Comparison of ENCODE assay signal across 8 cellular contexts in the genomic region with DNA sequence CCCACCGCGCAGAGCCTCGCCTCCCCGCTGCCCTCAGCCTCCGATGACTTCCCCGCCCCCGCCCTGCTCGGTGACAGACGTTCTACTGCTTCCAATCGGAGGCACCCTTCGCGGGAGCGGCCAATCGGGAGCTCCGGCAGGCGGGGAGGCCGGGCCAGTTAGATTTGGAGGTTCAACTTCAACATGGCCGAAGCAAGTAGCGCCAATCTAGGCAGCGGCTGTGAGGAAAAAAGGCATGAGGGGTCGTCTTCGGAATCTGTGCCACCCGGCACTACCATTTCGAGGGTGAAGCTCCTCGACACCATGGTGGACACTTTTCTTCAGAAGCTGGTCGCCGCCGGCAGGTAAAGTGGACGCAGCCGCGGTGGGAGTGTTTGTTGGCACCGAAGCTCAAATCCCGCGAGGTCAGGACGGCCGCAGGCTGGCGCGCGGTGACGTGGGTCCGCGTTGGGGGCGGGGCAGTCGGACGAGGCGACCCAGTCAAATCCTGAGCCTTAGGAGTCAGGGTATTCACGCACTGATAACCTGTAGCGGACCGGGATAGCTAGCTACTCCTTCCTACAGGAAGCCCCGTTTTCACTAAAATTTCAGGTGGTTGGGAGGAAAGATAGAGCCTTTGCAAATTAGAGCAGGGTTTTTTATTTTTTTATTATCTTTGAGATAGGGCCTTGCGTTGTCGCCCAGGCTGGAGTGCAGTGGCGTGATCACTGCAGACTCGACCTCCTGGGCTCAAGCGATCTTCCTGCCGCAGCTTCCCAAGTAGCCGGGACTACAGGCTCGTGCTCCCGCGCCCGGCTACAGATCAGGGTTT.
DNase-seq lines count a peak whose midpoint lies in the region; ATAC-seq and TF ChIP-seq lines count a peak whose summit lies in the region.

A gene with protein sequence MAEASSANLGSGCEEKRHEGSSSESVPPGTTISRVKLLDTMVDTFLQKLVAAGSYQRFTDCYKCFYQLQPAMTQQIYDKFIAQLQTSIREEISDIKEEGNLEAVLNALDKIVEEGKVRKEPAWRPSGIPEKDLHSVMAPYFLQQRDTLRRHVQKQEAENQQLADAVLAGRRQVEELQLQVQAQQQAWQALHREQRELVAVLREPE (plus strand): TSS at position 175 of the 811 bp plus-strand sequence. CDS start 9 bp downstream, at position 184.

- no peaks in the 10 kb centered on the region for H3K27me3 Mint-ChIP-seq in central memory CD8-positive, alpha-beta T cell

- peak within 1 kb of the TSS; percentile 96 for H3K4me3 Mint-ChIP-seq in central memory CD8-positive, alpha-beta T cell

- no peaks in the 10 kb centered on the region for H3K9me3 Mint-ChIP-seq in central memory CD8-positive, alpha-beta T cell

- peaks cover 25% of the 10 kb centered on the region for H3K4me1 Mint-ChIP-seq in central memory CD8-positive, alpha-beta T cell

- DNase-seq in AG09319 (ENCODE audit: extremely low read depth, low read depth) (peak; percentile 87), NCI-H446 treated with DMSO at 0.1 percent for 48 hours (lab: John Stamatoyannopoulos, UW) (peak; percentile 96), iris pigment epithelial cell (ENCODE audit: low read depth) (peak; percentile 98)
- DNase-seq in central memory CD8-positive, alpha-beta T cell (ENCODE audit: low spot score in 2 of 2) = peak; percentile 84 to 92
- peak; percentile 90 to 96 for DNase-seq in stimulated activated CD4-positive, alpha-beta T cell treated with anti-CD3 and anti-CD28 coated beads, Interleukin-12 subunit alpha, Interleukin-12 subunit beta, amount 100 ng/mL, for 24 hours (ENCODE audit: low read depth in 2 of 2)

- peaks cover 19% of the 10 kb centered on the region for H3K36me3 Mint-ChIP-seq in central memory CD8-positive, alpha-beta T cell (ENCODE audit: insufficient read depth)

- ATAC-seq in GM19035 (IDR thresholded peaks at IDR 0.05; ENCODE audit: unreplicated experiment) (peak; percentile 91), HG03342 (IDR thresholded peaks at IDR 0.05; ENCODE audit: unreplicated experiment) (peak; percentile 83)
- ATAC-seq in activated CD4-positive, CD25-positive, alpha-beta regulatory T cell treated with anti-CD3 and anti-CD28 coated beads, Interleukin-2, amount 50 U/mL, for 24 hours = peak; percentile 87 to 91
- peak; percentile 97 for ATAC-seq in central memory CD8-positive, alpha-beta T cell (replicated peaks; ENCODE audit: extremely low read depth, poor library complexity, severe bottlenecking)

- TF ChIP-seq CTCF in AG09319 (IDR thresholded peaks at IDR 0.05; ENCODE audit: low read depth, low read length) = no peak

- H3K27ac Mint-ChIP-seq in central memory CD8-positive, alpha-beta T cell (ENCODE audit: low read depth) = peak within 1 kb of the TSS; percentile 99

Comparison
In these comparisons a context has a peak if more than half of its experiments do, and no peak if none do; other contexts are left out.
1. Peak in every context shown above with its lines: DNase-seq and ATAC-seq.